ENCODE assay signal across 15 cellular contexts in the genomic region with DNA sequence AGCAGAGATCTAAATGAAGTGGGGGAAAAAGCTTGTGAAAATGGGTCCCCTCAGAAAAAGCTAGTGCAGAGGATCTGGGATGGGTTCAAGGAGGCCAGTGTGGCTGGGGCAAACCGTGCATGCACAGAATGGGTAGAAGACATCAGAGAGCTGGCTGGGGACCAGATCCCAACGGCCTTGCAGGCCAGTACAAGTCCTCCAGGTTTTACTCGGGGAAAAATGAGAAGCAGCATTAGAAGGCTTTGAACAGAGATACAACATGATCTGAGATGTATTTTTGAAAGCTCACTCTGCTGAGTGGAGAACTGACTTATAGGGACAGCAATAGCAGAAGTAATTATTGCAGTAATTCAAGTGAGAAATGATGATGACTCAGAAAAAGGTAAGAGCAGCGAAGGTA.
DNase-seq lines count a peak whose midpoint lies in the region; ATAC-seq and TF ChIP-seq lines count a peak whose summit lies in the region.
"Had no signal": no experiment of that assay in that cellular context is flagged by ENCODE, and none has a peak within 500 bp of the region (broad histone marks: within the 10 kb centered on the region; RNA-seq: fewer than 3 reads in every experiment).

No MANE protein-coding gene starts in this region.

- H3K9ac ChIP-seq in adipocyte (ENCODE audit: low read length): peak overlapping the region; percentile 7
- H3K9ac ChIP-seq in liver (ENCODE audit: low read depth in 1 of 2, low read length in 2 of 2): no peak overlapping the region

- H3K27me3 ChIP-seq in adipocyte (replicated peaks; ENCODE audit: control insufficient read depth, insufficient read depth, low read length) (no peaks in the 10 kb centered on the region), liver (ENCODE audit: control insufficient read depth in 4 of 4, insufficient read depth in 4 of 4, low read length in 3 of 4) (no peaks in the 10 kb centered on the region), osteoblast (ENCODE audit: insufficient read depth, low read length) (no peaks in the 10 kb centered on the region)
- H3K27me3 ChIP-seq: cardiac muscle cell had no signal

- in situ Hi-C loops in G401 (cut with HindIII; ENCODE audit: low sequenced_read_pairs): no loop called here

- TF ChIP-seq RAD21 in liver (IDR thresholded peaks at IDR 0.05): no peak

- H3K27ac ChIP-seq in 22Rv1 (peak overlapping the region; percentile 65), liver (ENCODE audit: low read depth in 1 of 2, low read length in 2 of 2) (peak overlapping the region; percentile 51 to 59), osteoblast (ENCODE audit: low read depth, low read length) (no peak overlapping the region)
- H3K27ac ChIP-seq: cardiac muscle cell had no signal

- H3K4me3 ChIP-seq in adipocyte (ENCODE audit: low read length) (no peak overlapping the region), liver (ENCODE audit: low read depth in 1 of 3, low read length in 3 of 3) (no peak overlapping the region), osteoblast (ENCODE audit: insufficient read depth, low read length) (no peak overlapping the region)
- H3K4me3 ChIP-seq: cardiac muscle cell, mucosa of descending colon had no signal

- TF ChIP-seq CTCF in 22Rv1 (IDR thresholded peaks at IDR 0.05) (no peak), liver (IDR thresholded peaks at IDR 0.05; ENCODE audit: low read depth, low read length, missing input control) (no peak), osteoblast (IDR thresholded peaks at IDR 0.05; ENCODE audit: extremely low read depth, low read depth, low read length) (no peak)

- peak; percentile 27 for DNase-seq in G401 (ENCODE audit: low spot score)
- DNase-seq in adipocyte (ENCODE audit: low read depth): no peak
- DNase-seq in osteoblast (ENCODE audit: insufficient read length, low spot score, missing footprints): no peak
- no peak for DNase-seq in pons (ENCODE audit: low spot score)
- DNase-seq: activated CD4-positive, alpha-beta T cell treated with anti-CD3 and anti-CD28 coated beads for 1 hour; DMS79 treated with DMSO at 0.1 percent for 48 hours; mucosa of descending colon; NCI-H1417 treated with DMSO at 0.1 percent for 48 hours; NCI-H446 treated with DMSO at 0.1 percent for 48 hours had no signal

- no peak for ATAC-seq in GM18511 (IDR thresholded peaks at IDR 0.05; ENCODE audit: unreplicated experiment)
- no peak for ATAC-seq in GM21825 (IDR thresholded peaks at IDR 0.05; ENCODE audit: unreplicated experiment)
- ATAC-seq: mucosa of descending colon, Panc1 had no signal

- H4K20me1 ChIP-seq in osteoblast (ENCODE audit: insufficient read depth, low read length): no peaks in the 10 kb centered on the region

- H3K36me3 ChIP-seq in adipocyte (ENCODE audit: control insufficient read depth, insufficient read depth, low read length, severe bottlenecking) (peaks cover 26% of the 10 kb centered on the region), liver (ENCODE audit: control insufficient read depth in 4 of 4, insufficient read depth in 3 of 4, low read depth in 1 of 4, low read length in 3 of 4) (peaks cover 0 to 18% (median 11%) of the 10 kb centered on the region in 4 donors), osteoblast (ENCODE audit: insufficient read depth, low read length) (peaks cover 5% of the 10 kb centered on the region)

- 59% methylated on average over 4 of the region's 4 CpGs for WGBS in liver

- H2AFZ ChIP-seq in osteoblast (ENCODE audit: low read length): no peak overlapping the region

- no peaks in the 10 kb centered on the region for H3K79me2 ChIP-seq in osteoblast (ENCODE audit: insufficient read depth, low read length)

- H3K4me1 ChIP-seq in adipocyte (ENCODE audit: control insufficient read depth, insufficient read depth, low read length) (peaks cover 65% of the 10 kb centered on the region), liver (ENCODE audit: control insufficient read depth in 4 of 4, insufficient read depth in 4 of 4, low read length in 3 of 4) (peaks cover 2 to 19% (median 13%) of the 10 kb centered on the region in 4 donors), osteoblast (ENCODE audit: insufficient read depth, low read length) (peaks cover 9% of the 10 kb centered on the region)

- no peak overlapping the region for H3K4me2 ChIP-seq in osteoblast (ENCODE audit: insufficient read depth, low read length)

- H3K9me3 ChIP-seq in adipocyte (ENCODE audit: control insufficient read depth, low read length) (no peaks in the 10 kb centered on the region), liver (ENCODE audit: control insufficient read depth in 4 of 4, low read length in 3 of 4) (no peaks in the 10 kb centered on the region), osteoblast (ENCODE audit: low read depth, low read length) (no peaks in the 10 kb centered on the region)
- H3K9me3 ChIP-seq: mucosa of descending colon had no signal

TF ChIP-seq in liver, 16 proteins besides CTCF, POLR2A, EP300 and RAD21:
- TF ChIP-seq HNF4G (IDR thresholded peaks at IDR 0.05) (no peak), TAF1 (conservative IDR thresholded peaks at IDR 0.05) (no peak), MAX (IDR thresholded peaks at IDR 0.05) (no peak), EGR1 (IDR thresholded peaks at IDR 0.05; ENCODE audit: low read depth in 2 of 2) (no peak), SP1 (IDR thresholded peaks at IDR 0.05) (no peak), REST (IDR thresholded peaks at IDR 0.05) (no peak), JUND (IDR thresholded peaks at IDR 0.05) (no peak), NR2F2 (IDR thresholded peaks at IDR 0.05) (no peak), FOXA1 (IDR thresholded peaks at IDR 0.05) (no peak), YY1 (IDR thresholded peaks at IDR 0.05) (no peak), GABPA (IDR thresholded peaks at IDR 0.05 in 1 of 2, conservative IDR thresholded peaks at IDR 0.05 in 1 of 2) (no peak), HNF4A (conservative IDR thresholded peaks at IDR 0.05) (no peak), RXRA (IDR thresholded peaks at IDR 0.05) (no peak), FOXA2 (IDR thresholded peaks at IDR 0.05) (no peak)
- TF ChIP-seq, protein P1, sequence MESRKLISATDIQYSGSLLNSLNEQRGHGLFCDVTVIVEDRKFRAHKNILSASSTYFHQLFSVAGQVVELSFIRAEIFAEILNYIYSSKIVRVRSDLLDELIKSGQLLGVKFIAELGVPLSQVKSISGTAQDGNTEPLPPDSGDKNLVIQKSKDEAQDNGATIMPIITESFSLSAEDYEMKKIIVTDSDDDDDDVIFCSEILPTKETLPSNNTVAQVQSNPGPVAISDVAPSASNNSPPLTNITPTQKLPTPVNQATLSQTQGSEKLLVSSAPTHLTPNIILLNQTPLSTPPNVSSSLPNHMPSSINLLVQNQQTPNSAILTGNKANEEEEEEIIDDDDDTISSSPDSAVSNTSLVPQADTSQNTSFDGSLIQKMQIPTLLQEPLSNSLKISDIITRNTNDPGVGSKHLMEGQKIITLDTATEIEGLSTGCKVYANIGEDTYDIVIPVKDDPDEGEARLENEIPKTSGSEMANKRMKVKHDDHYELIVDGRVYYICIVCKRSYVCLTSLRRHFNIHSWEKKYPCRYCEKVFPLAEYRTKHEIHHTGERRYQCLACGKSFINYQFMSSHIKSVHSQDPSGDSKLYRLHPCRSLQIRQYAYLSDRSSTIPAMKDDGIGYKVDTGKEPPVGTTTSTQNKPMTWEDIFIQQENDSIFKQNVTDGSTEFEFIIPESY (IDR thresholded peaks at IDR 0.05): no peak
- TF ChIP-seq, protein P2, sequence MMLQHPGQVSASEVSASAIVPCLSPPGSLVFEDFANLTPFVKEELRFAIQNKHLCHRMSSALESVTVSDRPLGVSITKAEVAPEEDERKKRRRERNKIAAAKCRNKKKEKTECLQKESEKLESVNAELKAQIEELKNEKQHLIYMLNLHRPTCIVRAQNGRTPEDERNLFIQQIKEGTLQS (IDR thresholded peaks at IDR 0.05): no peak
